16 cellular contexts compared by ENCODE assay signal in the genomic region with DNA sequence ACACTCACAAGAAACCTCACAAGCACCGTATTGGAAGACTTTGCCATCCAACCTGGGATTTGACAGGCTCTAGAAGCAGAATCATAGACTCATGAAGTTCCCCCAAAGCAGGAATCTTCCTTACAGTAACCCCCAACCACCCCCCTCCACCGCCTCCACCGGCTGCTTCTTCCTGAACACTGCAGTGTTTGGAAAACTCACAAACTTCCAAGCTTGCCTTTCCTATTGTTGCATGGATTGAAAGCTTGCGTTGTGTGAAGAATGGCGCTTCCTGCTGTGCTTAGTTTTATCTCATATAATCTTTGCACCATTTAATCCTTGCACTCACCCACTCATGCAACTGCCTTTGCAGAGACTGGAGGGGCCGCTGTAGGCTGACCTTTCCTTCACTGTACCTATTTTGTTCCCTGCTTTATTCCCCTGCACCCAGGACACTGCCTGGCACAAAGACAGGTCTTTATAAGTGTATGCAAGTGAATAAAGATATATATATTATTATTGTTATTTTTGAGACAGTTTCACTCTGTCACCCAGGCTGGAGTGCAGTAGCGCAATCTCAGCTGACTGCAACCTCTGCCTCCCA. TPM values are rescaled to one million over a fixed set of nuclear protein-coding genes. Genes with fewer than 3 reads are reported as not detected.
DNase-seq lines count a peak whose midpoint lies in the region; ATAC-seq and TF ChIP-seq lines count a peak whose summit lies in the region.
"Had no signal": no experiment of that assay in that cellular context is flagged by ENCODE, and none has a peak within 500 bp of the region (broad histone marks: within the 10 kb centered on the region; RNA-seq: fewer than 3 reads in every experiment).

No MANE protein-coding gene starts in this region.

- H3K27me3 ChIP-seq in Panc1 (ENCODE audit: control insufficient read depth, insufficient read depth, low read length) (no peaks in the 10 kb centered on the region), lower lobe of right lung (ENCODE audit: low read depth) (no peaks in the 10 kb centered on the region)
- H3K27me3 ChIP-seq: transverse colon had no signal

- POLR2A ChIA-PET in Panc1 (lab: Charles Lee): no interaction called here

- no peak overlapping the region for H3K4me3 Mint-ChIP-seq in stimulated activated naive CD8-positive, alpha-beta T cell treated with anti-CD3 and anti-CD28 coated beads, Interleukin-15, Interleukin-2, amounts not matched to agents 100 ng/mL and 50 ng/mL, for 24 hours

- peaks cover 91% of the 10 kb centered on the region for H3K4me1 Mint-ChIP-seq in stimulated activated naive CD8-positive, alpha-beta T cell treated with anti-CD3 and anti-CD28 coated beads, Interleukin-15, Interleukin-2, amounts not matched to agents 100 ng/mL and 50 ng/mL, for 24 hours (ENCODE audit: low read depth)

- H3K36me3 ChIP-seq in Panc1 (ENCODE audit: control insufficient read depth, insufficient read depth, low read length) (no peaks in the 10 kb centered on the region), lower lobe of right lung (no peaks in the 10 kb centered on the region)
- H3K36me3 ChIP-seq: transverse colon had no signal

- no peak for ATAC-seq in stimulated activated naive CD8-positive, alpha-beta T cell treated with anti-CD3 and anti-CD28 coated beads, Interleukin-15, Interleukin-2, amounts not matched to agents 100 U/mL and 50 U/mL, for 24 hours
- ATAC-seq in Panc1 (no peak), lower lobe of right lung (no peak)
- ATAC-seq in activated CD4-positive, CD25-positive, alpha-beta regulatory T cell treated with anti-CD3 and anti-CD28 coated beads, Interleukin-2, amount 50 U/mL, for 24 hours: no peak

- no peak for TF ChIP-seq CTCF in Panc1 (IDR thresholded peaks at IDR 0.05)
- no peak for TF ChIP-seq CTCF in lower lobe of right lung (IDR thresholded peaks at IDR 0.05)

- H3K9me3 Mint-ChIP-seq in stimulated activated naive CD8-positive, alpha-beta T cell treated with anti-CD3 and anti-CD28 coated beads, Interleukin-15, Interleukin-2, amounts not matched to agents 100 ng/mL and 50 ng/mL, for 24 hours: no peaks in the 10 kb centered on the region

- no peaks in the 10 kb centered on the region for H3K27me3 Mint-ChIP-seq in stimulated activated naive CD8-positive, alpha-beta T cell treated with anti-CD3 and anti-CD28 coated beads, Interleukin-15, Interleukin-2, amounts not matched to agents 100 ng/mL and 50 ng/mL, for 24 hours

- in situ Hi-C loops in Panc1 (cut with HindIII; ENCODE audit: low pct_unique_long_range_greater_than_20kb, low sequenced_read_pairs): no loop called here

- DNase-seq in stimulated activated naive CD8-positive, alpha-beta T cell treated with anti-CD3 and anti-CD28 coated beads, Interleukin-15, Interleukin-2, amounts not matched to agents 100 U/mL and 50 U/mL, for 24 hours: no peak
- DNase-seq in Panc1 (ENCODE audit: low read depth, low spot score): no peak
- DNase-seq in lower lobe of right lung: no peak
- DNase-seq in substantia nigra (lab: John Stamatoyannopoulos, UW): no peak
- DNase-seq in COLO668 (lab: John Stamatoyannopoulos, UW; ENCODE audit: unreplicated experiment): no peak
- DNase-seq: activated CD4-positive, alpha-beta T cell treated with anti-CD3 and anti-CD28 coated beads, Interleukin-2, amount 50 U/mL, for 48 hours; cerebellar nuclear complex; NCI-H1694; NCI-H526 treated with DMSO at 0.1 percent for 48 hours; RPMI8226; stimulated activated CD4-positive, alpha-beta T cell treated with anti-CD3 and anti-CD28 coated beads, Interleukin-15, amount 100 ng/mL, for 24 hours; T1000; transverse colon had no signal

- H3K27ac ChIP-seq in Panc1 (ENCODE audit: low read length) (peak overlapping the region; percentile 91), lower lobe of right lung (peak overlapping the region; percentile 61), substantia nigra (ENCODE audit: low read depth, low read length, poor library complexity, severe bottlenecking) (no peak overlapping the region)

- peak overlapping the region; percentile 91 for H3K27ac Mint-ChIP-seq in stimulated activated naive CD8-positive, alpha-beta T cell treated with anti-CD3 and anti-CD28 coated beads, Interleukin-15, Interleukin-2, amounts not matched to agents 100 ng/mL and 50 ng/mL, for 24 hours

- no TSS peak for BruUV-seq in Panc1 (replicated peaks; lab: Mats Ljungman, UMichigan)

- intact Hi-C loops in Panc1 (cut with micrococcal nuclease; ENCODE audit: unreplicated experiment): no loop called here
- intact Hi-C loops in lower lobe of right lung (cut with DNase I): no loop called here

- no peaks in the 10 kb centered on the region for H3K36me3 Mint-ChIP-seq in stimulated activated naive CD8-positive, alpha-beta T cell treated with anti-CD3 and anti-CD28 coated beads, Interleukin-15, Interleukin-2, amounts not matched to agents 100 ng/mL and 50 ng/mL, for 24 hours (ENCODE audit: low read depth)

- H3K9me3 ChIP-seq in Panc1 (ENCODE audit: control insufficient read depth, insufficient read depth, low read depth, low read length): no peaks in the 10 kb centered on the region
- H3K9me3 ChIP-seq in lower lobe of right lung: no peaks in the 10 kb centered on the region
- H3K9me3 ChIP-seq: transverse colon had no signal

- H3K4me1 ChIP-seq in Panc1 (ENCODE audit: control insufficient read depth, insufficient read depth, low read length) (peaks cover 50% of the 10 kb centered on the region), lower lobe of right lung (peaks cover 47% of the 10 kb centered on the region)

- CTCF ChIA-PET in Panc1 (lab: Charles Lee): interaction anchor here (0.6 kb wide), 1 partner anchor 162 kb away, joined by 3 read pairs; no protein-coding TSS in a partner anchor

- H3K4me3 ChIP-seq in Panc1 (ENCODE audit: low read depth in 2 of 2, low read length in 2 of 2) (no peak overlapping the region), lower lobe of right lung (peak overlapping the region; percentile 47)
- H3K4me3 ChIP-seq: transverse colon had no signal

RNA-seq across cellular contexts. Expression of a gene that starts 3.7 kb away (rescaled TPM):
- total RNA-seq in Panc1 (2021; ENCODE audit: unreplicated experiment) (2.1 TPM), lower lobe of right lung (311 TPM)
- polyA plus RNA-seq in Panc1 (2012; ENCODE audit: insufficient read length): 0.65 TPM
- total RNA-seq: G401 had no signal

Comparison
In these comparisons a context has a peak if more than half of its experiments do, and no peak if none do; other contexts are left out.
1. RNA of a gene that starts 3.7 kb away (total RNA-seq): 311 TPM in lower lobe of right lung (single experiment); 2.1 TPM in Panc1 (single experiment); every median in the first group is over 100 times any median in the second.